ENCODE assay signal across 8 cellular contexts in the genomic region with DNA sequence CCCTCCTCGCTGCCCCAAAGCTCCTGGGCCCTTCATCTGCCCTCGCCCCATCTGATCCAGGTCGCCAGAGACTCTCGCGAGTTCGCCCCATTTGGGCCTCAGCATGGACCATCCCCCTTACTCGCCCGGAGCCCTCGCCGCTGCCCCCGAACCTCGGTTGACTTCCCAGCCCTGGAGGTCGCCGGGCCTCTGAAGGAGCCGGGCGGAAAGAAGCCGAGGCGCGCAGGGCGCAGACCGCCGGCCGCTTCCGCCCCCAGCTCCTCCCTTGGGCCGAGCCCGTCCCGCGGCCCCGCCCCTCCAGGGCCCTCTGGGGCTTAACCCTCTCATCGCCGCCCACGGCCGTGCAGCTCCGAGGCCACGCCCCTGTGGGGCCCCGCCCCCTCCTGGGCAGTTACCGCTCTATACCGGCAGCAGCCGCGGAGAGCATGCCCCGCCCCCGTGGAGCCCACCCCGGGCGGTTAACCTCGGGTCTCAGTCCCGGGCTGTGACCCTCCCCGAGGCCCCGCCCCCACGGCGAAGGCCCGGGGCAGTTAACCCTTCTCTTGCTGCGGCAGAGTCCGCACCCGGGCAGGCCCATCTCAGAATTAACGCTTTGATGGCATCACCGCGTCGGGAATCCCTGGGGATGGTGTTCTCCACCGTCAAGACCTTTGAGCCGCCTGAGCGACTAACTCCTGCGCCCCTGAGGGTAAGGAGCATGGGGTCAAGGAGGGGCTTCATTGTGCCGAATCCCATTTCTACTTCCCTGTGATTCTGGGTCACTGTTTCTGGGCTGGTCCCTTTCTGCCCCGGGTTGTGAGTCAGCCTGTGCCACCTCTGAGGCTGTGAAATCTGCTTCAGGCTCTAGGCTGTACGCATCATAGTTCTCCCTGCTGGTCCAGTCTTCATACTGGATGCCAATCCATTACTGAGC. TPM values are rescaled to one million over a fixed set of nuclear protein-coding genes. Genes with fewer than 3 reads are reported as not detected.
DNase-seq lines count a peak whose midpoint lies in the region; ATAC-seq and TF ChIP-seq lines count a peak whose summit lies in the region.

A gene with protein sequence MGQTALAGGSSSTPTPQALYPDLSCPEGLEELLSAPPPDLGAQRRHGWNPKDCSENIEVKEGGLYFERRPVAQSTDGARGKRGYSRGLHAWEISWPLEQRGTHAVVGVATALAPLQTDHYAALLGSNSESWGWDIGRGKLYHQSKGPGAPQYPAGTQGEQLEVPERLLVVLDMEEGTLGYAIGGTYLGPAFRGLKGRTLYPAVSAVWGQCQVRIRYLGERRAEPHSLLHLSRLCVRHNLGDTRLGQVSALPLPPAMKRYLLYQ (minus strand): TSS at position 210 of the 913 bp plus-strand sequence. CDS start 402 bp downstream, outside the sequence.

- TF ChIP-seq CTCF in BE2C (IDR thresholded peaks at IDR 0.05; ENCODE audit: low read depth, low read length) (no peak), chondrocyte (IDR thresholded peaks at IDR 0.05) (no peak)

- no peaks in the 10 kb centered on the region for H3K9me3 ChIP-seq in BE2C

- CTCF ChIA-PET in activated CD4-positive, alpha-beta T cell treated with anti-CD3 and anti-CD28 coated beads for 36 hours (lab: Charles Lee): interaction anchor here (0.6 to 3.2 kb wide), 37 partner anchors 9 to 432 kb away, joined by 3 to 51 read pairs (median 4); partner anchors contain the start of genes C12orf57, CDCA3, COPS7A and GNB3

- peak within 1 kb of the TSS; percentile 86 for H3K4me3 ChIP-seq in BE2C (ENCODE audit: low read depth, low read length)

- peaks cover 8% of the 10 kb centered on the region; the same call in 1 of the 2 replicates for H3K4me1 ChIP-seq in BE2C

- no peaks in the 10 kb centered on the region for H3K27me3 ChIP-seq in BE2C

- H3K27ac Mint-ChIP-seq in activated CD4-positive, alpha-beta T cell treated with anti-CD3 and anti-CD28 coated beads for 36 hours: peak within 1 kb of the TSS; percentile 86
- H3K27ac Mint-ChIP-seq in chondrocyte (ENCODE audit: unreplicated experiment): peak within 1 kb of the TSS; percentile 93

- no peaks in the 10 kb centered on the region for H3K27me3 Mint-ChIP-seq in activated CD4-positive, alpha-beta T cell treated with anti-CD3 and anti-CD28 coated beads for 36 hours
- no peaks in the 10 kb centered on the region for H3K27me3 Mint-ChIP-seq in chondrocyte (ENCODE audit: low read depth)

- H3K4me3 Mint-ChIP-seq in activated CD4-positive, alpha-beta T cell treated with anti-CD3 and anti-CD28 coated beads for 36 hours: peak within 1 kb of the TSS; percentile 93
- H3K4me3 Mint-ChIP-seq in chondrocyte (ENCODE audit: unreplicated experiment): peak within 1 kb of the TSS; percentile 85

- intact Hi-C loops in activated CD4-positive, alpha-beta T cell treated with anti-CD3 and anti-CD28 coated beads for 36 hours (cut with DNase I, micrococcal nuclease): loop anchor here (1.0 to 5.0 kb wide), 14 partner anchors 18 to 235 kb away; partner anchors contain the start of genes ENO2 (in 2 of the 2), C1RL (in 1 of the 2), CDCA3 (in 1 of the 2) and EMG1 (in 1 of the 2)

- POLR2A ChIA-PET in activated CD4-positive, alpha-beta T cell treated with anti-CD3 and anti-CD28 coated beads for 36 hours (lab: Charles Lee): interaction anchor here (0.5 to 2.9 kb wide), 14 partner anchors 8 to 380 kb away, joined by 3 to 31 read pairs (median 5); partner anchors contain the start of genes C12orf57, C1RL, CDCA3 and LRRC23

- ATAC-seq in GM19324 (IDR thresholded peaks at IDR 0.05; ENCODE audit: low FRiP score, unreplicated experiment) (peak; percentile 88), HG03457 (IDR thresholded peaks at IDR 0.05; ENCODE audit: unreplicated experiment) (peak; percentile 61)
- ATAC-seq in activated CD4-positive, alpha-beta T cell treated with anti-CD3 and anti-CD28 coated beads for 36 hours: peak; percentile 74

- H3K36me3 ChIP-seq in BE2C: peaks cover 34% of the 10 kb centered on the region

- DNase-seq in BE2C: peak; percentile 100
- peak; percentile 54 for DNase-seq in NCI-H524 treated with DMSO at 0.1 percent for 48 hours (lab: John Stamatoyannopoulos, UW)
- peak; percentile 100 for DNase-seq in activated CD4-positive, alpha-beta T cell treated with anti-CD3 and anti-CD28 coated beads for 36 hours
- peak; percentile 100 for DNase-seq in chondrocyte (ENCODE audit: low spot score)
- DNase-seq in kidney tubule cell (ENCODE audit: low spot score): peak; percentile 97
- peak; percentile 97 to 100 for DNase-seq in stimulated activated CD4-positive, alpha-beta T cell treated with anti-CD3 and anti-CD28 coated beads, Interleukin-1b, Interleukin-23, amount 100 ng/mL, for 1 hour (ENCODE audit: low read depth in 2 of 2)

- no peaks in the 10 kb centered on the region for H3K9me3 Mint-ChIP-seq in activated CD4-positive, alpha-beta T cell treated with anti-CD3 and anti-CD28 coated beads for 36 hours (ENCODE audit: low read depth)
- no peaks in the 10 kb centered on the region for H3K9me3 Mint-ChIP-seq in chondrocyte (ENCODE audit: low read depth)

- H3K36me3 Mint-ChIP-seq in activated CD4-positive, alpha-beta T cell treated with anti-CD3 and anti-CD28 coated beads for 36 hours (ENCODE audit: low read depth): peaks cover 62% of the 10 kb centered on the region
- H3K36me3 Mint-ChIP-seq in chondrocyte (ENCODE audit: low read depth): peaks cover 15% of the 10 kb centered on the region

- H3K4me1 Mint-ChIP-seq in activated CD4-positive, alpha-beta T cell treated with anti-CD3 and anti-CD28 coated beads for 36 hours: peaks cover 50% of the 10 kb centered on the region
- H3K4me1 Mint-ChIP-seq in chondrocyte (ENCODE audit: low read depth): peaks cover 45% of the 10 kb centered on the region

RNA-seq across cellular contexts. Expression of the gene that starts here (rescaled TPM):
- 12.1 TPM for polyA plus RNA-seq in BE2C (2012; ENCODE audit: insufficient read depth, insufficient read length, low read depth)
- 1 to 10 TPM; 1.7 to 2.2 TPM for total RNA-seq in activated CD4-positive, alpha-beta T cell treated with anti-CD3 and anti-CD28 coated beads for 36 hours
- 7.6 to 11.8 TPM (median 7.9 TPM) in 3 replicates for total RNA-seq in chondrocyte

Comparison
In these comparisons a context has a peak if more than half of its experiments do, and no peak if none do; other contexts are left out.
1. Peak in every context shown above with its lines: DNase-seq, ATAC-seq and H3K4me3 ChIP-seq.